1 cellular context compared by ENCODE assay signal in the genomic region with DNA sequence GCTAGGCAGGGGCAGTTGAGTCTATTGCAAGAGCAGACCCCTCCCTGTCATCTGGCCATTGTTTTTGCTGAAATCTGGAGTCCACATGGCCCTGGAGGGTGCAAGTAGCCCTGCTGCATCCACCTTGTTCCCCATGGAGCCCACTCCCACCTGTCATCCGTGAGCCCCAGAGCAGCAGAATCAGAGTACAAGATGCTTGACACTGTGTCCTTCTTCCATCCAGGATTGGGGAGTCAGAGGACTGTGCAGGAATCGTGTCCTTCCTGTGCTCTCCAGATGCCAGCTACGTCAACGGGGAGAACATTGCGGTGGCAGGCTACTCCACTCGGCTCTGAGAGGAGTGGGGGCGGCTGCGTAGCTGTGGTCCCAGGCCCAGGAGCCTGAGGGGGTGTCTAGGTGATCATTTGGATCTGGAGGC.
TF ChIP-seq lines count a peak whose summit lies in the region.

No MANE protein-coding gene starts in this region.

TF ChIP-seq in HepG2, 621 proteins besides CTCF, POLR2A, EP300 and RAD21 (continued from another document and continues in another):
- TF ChIP-seq, protein P1, sequence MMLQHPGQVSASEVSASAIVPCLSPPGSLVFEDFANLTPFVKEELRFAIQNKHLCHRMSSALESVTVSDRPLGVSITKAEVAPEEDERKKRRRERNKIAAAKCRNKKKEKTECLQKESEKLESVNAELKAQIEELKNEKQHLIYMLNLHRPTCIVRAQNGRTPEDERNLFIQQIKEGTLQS (CRISPR knock-in tag; IDR thresholded peaks at IDR 0.05): no peak
- TF ChIP-seq THAP11 (CRISPR knock-in tag; IDR thresholded peaks at IDR 0.05): no peak
- no peak for TF ChIP-seq ZNF260 (CRISPR knock-in tag; IDR thresholded peaks at IDR 0.05; ENCODE audit: borderline replicate concordance, low read depth)
- TF ChIP-seq TAF15 (IDR thresholded peaks at IDR 0.05; ENCODE audit: low read depth, low read length, poor library complexity, severe bottlenecking): no peak
- 0 out of 2 replicates have a peak, but pooled peaks have one; percentile 54 for TF ChIP-seq TMF1 (CRISPR knock-in tag; IDR thresholded peaks at IDR 0.05; ENCODE audit: low read depth)
- no peak for TF ChIP-seq ZNF160 (CRISPR knock-in tag; IDR thresholded peaks at IDR 0.05)
- TF ChIP-seq, protein P2, sequence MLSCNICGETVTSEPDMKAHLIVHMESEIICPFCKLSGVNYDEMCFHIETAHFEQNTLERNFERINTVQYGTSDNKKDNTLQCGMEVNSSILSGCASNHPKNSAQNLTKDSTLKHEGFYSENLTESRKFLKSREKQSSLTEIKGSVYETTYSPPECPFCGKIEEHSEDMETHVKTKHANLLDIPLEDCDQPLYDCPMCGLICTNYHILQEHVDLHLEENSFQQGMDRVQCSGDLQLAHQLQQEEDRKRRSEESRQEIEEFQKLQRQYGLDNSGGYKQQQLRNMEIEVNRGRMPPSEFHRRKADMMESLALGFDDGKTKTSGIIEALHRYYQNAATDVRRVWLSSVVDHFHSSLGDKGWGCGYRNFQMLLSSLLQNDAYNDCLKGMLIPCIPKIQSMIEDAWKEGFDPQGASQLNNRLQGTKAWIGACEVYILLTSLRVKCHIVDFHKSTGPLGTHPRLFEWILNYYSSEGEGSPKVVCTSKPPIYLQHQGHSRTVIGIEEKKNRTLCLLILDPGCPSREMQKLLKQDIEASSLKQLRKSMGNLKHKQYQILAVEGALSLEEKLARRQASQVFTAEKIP (CRISPR knock-in tag; IDR thresholded peaks at IDR 0.05; ENCODE audit: borderline replicate concordance): no peak
- TF ChIP-seq ZNF235 (CRISPR knock-in tag; IDR thresholded peaks at IDR 0.05; ENCODE audit: borderline replicate concordance): no peak
- no peak for TF ChIP-seq KLF6 (CRISPR knock-in tag; IDR thresholded peaks at IDR 0.05)
- TF ChIP-seq, protein P3, sequence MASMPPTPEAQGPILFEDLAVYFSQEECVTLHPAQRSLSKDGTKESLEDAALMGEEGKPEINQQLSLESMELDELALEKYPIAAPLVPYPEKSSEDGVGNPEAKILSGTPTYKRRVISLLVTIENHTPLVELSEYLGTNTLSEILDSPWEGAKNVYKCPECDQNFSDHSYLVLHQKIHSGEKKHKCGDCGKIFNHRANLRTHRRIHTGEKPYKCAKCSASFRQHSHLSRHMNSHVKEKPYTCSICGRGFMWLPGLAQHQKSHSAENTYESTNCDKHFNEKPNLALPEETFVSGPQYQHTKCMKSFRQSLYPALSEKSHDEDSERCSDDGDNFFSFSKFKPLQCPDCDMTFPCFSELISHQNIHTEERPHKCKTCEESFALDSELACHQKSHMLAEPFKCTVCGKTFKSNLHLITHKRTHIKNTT (CRISPR knock-in tag; IDR thresholded peaks at IDR 0.05): no peak
- TF ChIP-seq SMAD3 (CRISPR knock-in tag; IDR thresholded peaks at IDR 0.05): no peak
- peak; percentile 27 for TF ChIP-seq PHF5A (CRISPR knock-in tag; IDR thresholded peaks at IDR 0.05; ENCODE audit: low read depth, unreplicated experiment)
- TF ChIP-seq ZNF331 (CRISPR knock-in tag; IDR thresholded peaks at IDR 0.05): no peak
- TF ChIP-seq JUND (CRISPR knock-in tag; IDR thresholded peaks at IDR 0.05): no peak
- TF ChIP-seq SMYD3 (CRISPR knock-in tag; IDR thresholded peaks at IDR 0.05): no peak
- no peak for TF ChIP-seq SP140L (CRISPR knock-in tag; IDR thresholded peaks at IDR 0.05; ENCODE audit: borderline replicate concordance)
- TF ChIP-seq, protein P4, sequence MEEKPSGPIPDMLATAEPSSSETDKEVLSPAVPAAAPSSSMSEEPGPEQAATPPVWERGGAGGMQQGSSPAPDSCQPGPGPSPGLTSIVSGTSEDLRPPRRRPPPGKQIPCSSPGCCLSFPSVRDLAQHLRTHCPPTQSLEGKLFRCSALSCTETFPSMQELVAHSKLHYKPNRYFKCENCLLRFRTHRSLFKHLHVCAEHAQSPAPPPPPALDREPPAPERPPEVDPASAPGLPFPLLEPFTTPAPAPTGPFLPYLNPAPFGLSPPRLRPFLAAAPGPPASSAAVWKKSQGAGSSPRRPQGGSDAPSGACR (CRISPR knock-in tag; IDR thresholded peaks at IDR 0.05): no peak
- TF ChIP-seq, protein P5, sequence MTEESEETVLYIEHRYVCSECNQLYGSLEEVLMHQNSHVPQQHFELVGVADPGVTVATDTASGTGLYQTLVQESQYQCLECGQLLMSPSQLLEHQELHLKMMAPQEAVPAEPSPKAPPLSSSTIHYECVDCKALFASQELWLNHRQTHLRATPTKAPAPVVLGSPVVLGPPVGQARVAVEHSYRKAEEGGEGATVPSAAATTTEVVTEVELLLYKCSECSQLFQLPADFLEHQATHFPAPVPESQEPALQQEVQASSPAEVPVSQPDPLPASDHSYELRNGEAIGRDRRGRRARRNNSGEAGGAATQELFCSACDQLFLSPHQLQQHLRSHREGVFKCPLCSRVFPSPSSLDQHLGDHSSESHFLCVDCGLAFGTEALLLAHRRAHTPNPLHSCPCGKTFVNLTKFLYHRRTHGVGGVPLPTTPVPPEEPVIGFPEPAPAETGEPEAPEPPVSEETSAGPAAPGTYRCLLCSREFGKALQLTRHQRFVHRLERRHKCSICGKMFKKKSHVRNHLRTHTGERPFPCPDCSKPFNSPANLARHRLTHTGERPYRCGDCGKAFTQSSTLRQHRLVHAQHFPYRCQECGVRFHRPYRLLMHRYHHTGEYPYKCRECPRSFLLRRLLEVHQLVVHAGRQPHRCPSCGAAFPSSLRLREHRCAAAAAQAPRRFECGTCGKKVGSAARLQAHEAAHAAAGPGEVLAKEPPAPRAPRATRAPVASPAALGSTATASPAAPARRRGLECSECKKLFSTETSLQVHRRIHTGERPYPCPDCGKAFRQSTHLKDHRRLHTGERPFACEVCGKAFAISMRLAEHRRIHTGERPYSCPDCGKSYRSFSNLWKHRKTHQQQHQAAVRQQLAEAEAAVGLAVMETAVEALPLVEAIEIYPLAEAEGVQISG (CRISPR knock-in tag; IDR thresholded peaks at IDR 0.05): no peak
- TF ChIP-seq, protein P6, sequence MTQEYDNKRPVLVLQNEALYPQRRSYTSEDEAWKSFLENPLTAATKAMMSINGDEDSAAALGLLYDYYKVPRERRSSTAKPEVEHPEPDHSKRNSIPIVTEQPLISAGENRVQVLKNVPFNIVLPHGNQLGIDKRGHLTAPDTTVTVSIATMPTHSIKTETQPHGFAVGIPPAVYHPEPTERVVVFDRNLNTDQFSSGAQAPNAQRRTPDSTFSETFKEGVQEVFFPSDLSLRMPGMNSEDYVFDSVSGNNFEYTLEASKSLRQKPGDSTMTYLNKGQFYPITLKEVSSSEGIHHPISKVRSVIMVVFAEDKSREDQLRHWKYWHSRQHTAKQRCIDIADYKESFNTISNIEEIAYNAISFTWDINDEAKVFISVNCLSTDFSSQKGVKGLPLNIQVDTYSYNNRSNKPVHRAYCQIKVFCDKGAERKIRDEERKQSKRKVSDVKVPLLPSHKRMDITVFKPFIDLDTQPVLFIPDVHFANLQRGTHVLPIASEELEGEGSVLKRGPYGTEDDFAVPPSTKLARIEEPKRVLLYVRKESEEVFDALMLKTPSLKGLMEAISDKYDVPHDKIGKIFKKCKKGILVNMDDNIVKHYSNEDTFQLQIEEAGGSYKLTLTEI (CRISPR knock-in tag; conservative IDR thresholded peaks at IDR 0.05): no peak
- TF ChIP-seq, protein P7, sequence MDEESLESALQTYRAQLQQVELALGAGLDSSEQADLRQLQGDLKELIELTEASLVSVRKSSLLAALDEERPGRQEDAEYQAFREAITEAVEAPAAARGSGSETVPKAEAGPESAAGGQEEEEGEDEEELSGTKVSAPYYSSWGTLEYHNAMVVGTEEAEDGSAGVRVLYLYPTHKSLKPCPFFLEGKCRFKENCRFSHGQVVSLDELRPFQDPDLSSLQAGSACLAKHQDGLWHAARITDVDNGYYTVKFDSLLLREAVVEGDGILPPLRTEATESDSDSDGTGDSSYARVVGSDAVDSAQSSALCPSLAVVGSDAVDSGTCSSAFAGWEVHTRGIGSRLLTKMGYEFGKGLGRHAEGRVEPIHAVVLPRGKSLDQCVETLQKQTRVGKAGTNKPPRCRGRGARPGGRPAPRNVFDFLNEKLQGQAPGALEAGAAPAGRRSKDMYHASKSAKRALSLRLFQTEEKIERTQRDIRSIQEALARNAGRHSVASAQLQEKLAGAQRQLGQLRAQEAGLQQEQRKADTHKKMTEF (CRISPR knock-in tag; IDR thresholded peaks at IDR 0.05): 0 out of 2 replicates have a peak, but pooled peaks have one; percentile 3
- no peak; the same call in 1 of the 2 replicates for TF ChIP-seq NRL (CRISPR knock-in tag; IDR thresholded peaks at IDR 0.05; ENCODE audit: borderline replicate concordance)
- no peak for TF ChIP-seq ZNF251 (CRISPR knock-in tag; IDR thresholded peaks at IDR 0.05)
- TF ChIP-seq ZFP36L2 (CRISPR knock-in tag; IDR thresholded peaks at IDR 0.05): no peak
- no peak for TF ChIP-seq ZNF530 (CRISPR knock-in tag; IDR thresholded peaks at IDR 0.05; ENCODE audit: low read depth)
- no peak; the same call in 1 of the 2 replicates for TF ChIP-seq ZNF10 (CRISPR knock-in tag; IDR thresholded peaks at IDR 0.05; ENCODE audit: borderline replicate concordance, low read depth)
- TF ChIP-seq, protein P8, sequence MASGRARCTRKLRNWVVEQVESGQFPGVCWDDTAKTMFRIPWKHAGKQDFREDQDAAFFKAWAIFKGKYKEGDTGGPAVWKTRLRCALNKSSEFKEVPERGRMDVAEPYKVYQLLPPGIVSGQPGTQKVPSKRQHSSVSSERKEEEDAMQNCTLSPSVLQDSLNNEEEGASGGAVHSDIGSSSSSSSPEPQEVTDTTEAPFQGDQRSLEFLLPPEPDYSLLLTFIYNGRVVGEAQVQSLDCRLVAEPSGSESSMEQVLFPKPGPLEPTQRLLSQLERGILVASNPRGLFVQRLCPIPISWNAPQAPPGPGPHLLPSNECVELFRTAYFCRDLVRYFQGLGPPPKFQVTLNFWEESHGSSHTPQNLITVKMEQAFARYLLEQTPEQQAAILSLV (CRISPR knock-in tag; IDR thresholded peaks at IDR 0.05; ENCODE audit: borderline replicate concordance): 0 out of 2 replicates have a peak, but pooled peaks have one; percentile 53
- TF ChIP-seq HIVEP1 (CRISPR knock-in tag; IDR thresholded peaks at IDR 0.05): no peak
- TF ChIP-seq THYN1 (CRISPR knock-in tag; IDR thresholded peaks at IDR 0.05; ENCODE audit: borderline replicate concordance, low read depth): no peak
- TF ChIP-seq PITX1 (CRISPR knock-in tag; IDR thresholded peaks at IDR 0.05): no peak
- TF ChIP-seq SMAD1 (CRISPR knock-in tag; IDR thresholded peaks at IDR 0.05; ENCODE audit: borderline replicate concordance, low read depth): no peak
- no peak for TF ChIP-seq NFKBIZ (CRISPR knock-in tag; IDR thresholded peaks at IDR 0.05)
- TF ChIP-seq KAT2B (IDR thresholded peaks at IDR 0.05; ENCODE audit: borderline replicate concordance, low read depth, low read length): no peak
- TF ChIP-seq SP5 (CRISPR knock-in tag; IDR thresholded peaks at IDR 0.05; ENCODE audit: borderline replicate concordance, low read depth): no peak
- TF ChIP-seq ZSCAN31 (CRISPR knock-in tag; IDR thresholded peaks at IDR 0.05; ENCODE audit: low read depth): no peak
- no peak for TF ChIP-seq SOX6 (IDR thresholded peaks at IDR 0.05)
- no peak for TF ChIP-seq SOX6 (CRISPR knock-in tag; IDR thresholded peaks at IDR 0.05)
- TF ChIP-seq, protein P9, sequence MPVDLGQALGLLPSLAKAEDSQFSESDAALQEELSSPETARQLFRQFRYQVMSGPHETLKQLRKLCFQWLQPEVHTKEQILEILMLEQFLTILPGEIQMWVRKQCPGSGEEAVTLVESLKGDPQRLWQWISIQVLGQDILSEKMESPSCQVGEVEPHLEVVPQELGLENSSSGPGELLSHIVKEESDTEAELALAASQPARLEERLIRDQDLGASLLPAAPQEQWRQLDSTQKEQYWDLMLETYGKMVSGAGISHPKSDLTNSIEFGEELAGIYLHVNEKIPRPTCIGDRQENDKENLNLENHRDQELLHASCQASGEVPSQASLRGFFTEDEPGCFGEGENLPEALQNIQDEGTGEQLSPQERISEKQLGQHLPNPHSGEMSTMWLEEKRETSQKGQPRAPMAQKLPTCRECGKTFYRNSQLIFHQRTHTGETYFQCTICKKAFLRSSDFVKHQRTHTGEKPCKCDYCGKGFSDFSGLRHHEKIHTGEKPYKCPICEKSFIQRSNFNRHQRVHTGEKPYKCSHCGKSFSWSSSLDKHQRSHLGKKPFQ (CRISPR knock-in tag; IDR thresholded peaks at IDR 0.05; ENCODE audit: insufficient replicate concordance): no peak
- TF ChIP-seq, protein P10, sequence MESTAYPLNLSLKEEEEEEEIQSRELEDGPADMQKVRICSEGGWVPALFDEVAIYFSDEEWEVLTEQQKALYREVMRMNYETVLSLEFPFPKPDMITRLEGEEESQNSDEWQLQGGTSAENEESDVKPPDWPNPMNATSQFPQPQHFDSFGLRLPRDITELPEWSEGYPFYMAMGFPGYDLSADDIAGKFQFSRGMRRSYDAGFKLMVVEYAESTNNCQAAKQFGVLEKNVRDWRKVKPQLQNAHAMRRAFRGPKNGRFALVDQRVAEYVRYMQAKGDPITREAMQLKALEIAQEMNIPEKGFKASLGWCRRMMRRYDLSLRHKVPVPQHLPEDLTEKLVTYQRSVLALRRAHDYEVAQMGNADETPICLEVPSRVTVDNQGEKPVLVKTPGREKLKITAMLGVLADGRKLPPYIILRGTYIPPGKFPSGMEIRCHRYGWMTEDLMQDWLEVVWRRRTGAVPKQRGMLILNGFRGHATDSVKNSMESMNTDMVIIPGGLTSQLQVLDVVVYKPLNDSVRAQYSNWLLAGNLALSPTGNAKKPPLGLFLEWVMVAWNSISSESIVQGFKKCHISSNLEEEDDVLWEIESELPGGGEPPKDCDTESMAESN (CRISPR knock-in tag; conservative IDR thresholded peaks at IDR 0.05): no peak
- no peak for TF ChIP-seq ZNF607 (CRISPR knock-in tag; IDR thresholded peaks at IDR 0.05; ENCODE audit: borderline replicate concordance)
- no peak for TF ChIP-seq TEAD3 (CRISPR knock-in tag; optimal IDR thresholded peaks at IDR 0.05; ENCODE audit: borderline replicate concordance)
- no peak for TF ChIP-seq HNRNPH1 (optimal IDR thresholded peaks at IDR 0.05; ENCODE audit: low read depth, low read length)
- TF ChIP-seq MAFK (conservative IDR thresholded peaks at IDR 0.05 in 1 of 2, IDR thresholded peaks at IDR 0.05 in 1 of 2; ENCODE audit: low read length in 2 of 2): no peak
- TF ChIP-seq ZNF30 (CRISPR knock-in tag; IDR thresholded peaks at IDR 0.05): 0 out of 2 replicates have a peak, but pooled peaks have one; percentile 36
- TF ChIP-seq, protein P11, sequence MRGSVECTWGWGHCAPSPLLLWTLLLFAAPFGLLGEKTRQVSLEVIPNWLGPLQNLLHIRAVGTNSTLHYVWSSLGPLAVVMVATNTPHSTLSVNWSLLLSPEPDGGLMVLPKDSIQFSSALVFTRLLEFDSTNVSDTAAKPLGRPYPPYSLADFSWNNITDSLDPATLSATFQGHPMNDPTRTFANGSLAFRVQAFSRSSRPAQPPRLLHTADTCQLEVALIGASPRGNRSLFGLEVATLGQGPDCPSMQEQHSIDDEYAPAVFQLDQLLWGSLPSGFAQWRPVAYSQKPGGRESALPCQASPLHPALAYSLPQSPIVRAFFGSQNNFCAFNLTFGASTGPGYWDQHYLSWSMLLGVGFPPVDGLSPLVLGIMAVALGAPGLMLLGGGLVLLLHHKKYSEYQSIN (CRISPR knock-in tag; IDR thresholded peaks at IDR 0.05; ENCODE audit: borderline replicate concordance): no peak
- TF ChIP-seq YEATS2 (CRISPR knock-in tag; IDR thresholded peaks at IDR 0.05; ENCODE audit: borderline replicate concordance): no peak
- no peak for TF ChIP-seq ZFY (CRISPR knock-in tag; IDR thresholded peaks at IDR 0.05)
- TF ChIP-seq, protein P12, sequence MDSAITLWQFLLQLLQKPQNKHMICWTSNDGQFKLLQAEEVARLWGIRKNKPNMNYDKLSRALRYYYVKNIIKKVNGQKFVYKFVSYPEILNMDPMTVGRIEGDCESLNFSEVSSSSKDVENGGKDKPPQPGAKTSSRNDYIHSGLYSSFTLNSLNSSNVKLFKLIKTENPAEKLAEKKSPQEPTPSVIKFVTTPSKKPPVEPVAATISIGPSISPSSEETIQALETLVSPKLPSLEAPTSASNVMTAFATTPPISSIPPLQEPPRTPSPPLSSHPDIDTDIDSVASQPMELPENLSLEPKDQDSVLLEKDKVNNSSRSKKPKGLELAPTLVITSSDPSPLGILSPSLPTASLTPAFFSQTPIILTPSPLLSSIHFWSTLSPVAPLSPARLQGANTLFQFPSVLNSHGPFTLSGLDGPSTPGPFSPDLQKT (CRISPR knock-in tag; IDR thresholded peaks at IDR 0.05; ENCODE audit: borderline replicate concordance): no peak
